11 cellular contexts compared by ENCODE assay signal in the genomic region with DNA sequence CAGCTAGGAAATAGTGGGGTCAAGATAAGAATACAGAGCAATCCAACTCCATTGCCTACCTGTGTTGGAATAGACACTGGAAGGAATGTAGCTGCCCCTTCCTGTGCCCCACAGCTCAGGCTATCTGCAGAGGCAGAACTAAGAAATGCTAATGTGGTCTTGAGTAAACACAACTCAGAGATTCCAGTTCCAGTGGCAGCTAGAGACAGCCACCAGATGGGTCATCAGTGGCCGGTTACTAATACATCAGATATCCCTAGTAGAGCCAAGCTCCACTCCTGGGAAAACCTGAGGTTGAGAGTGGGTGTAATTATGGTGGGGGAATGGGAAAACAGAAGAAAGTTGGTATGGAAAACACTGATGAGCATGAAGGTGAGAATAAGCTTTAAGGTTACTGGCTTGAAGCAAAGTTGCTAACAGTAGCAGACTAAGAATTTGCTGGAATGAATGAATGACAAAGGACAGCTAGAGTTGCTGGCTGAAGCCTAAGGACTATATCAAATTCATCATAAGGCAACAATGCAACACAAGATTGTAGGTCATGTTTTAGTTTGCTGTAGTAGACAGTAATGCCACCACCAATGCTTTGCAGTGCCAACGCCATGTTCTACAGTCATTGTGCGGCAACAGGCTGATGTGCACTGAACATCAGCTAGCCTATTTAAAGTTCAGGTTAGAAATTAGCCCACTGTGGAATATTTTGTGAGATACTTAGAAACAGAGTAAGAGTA. TPM values are rescaled to one million over a fixed set of nuclear protein-coding genes. Genes with fewer than 3 reads are reported as not detected.
DNase-seq lines count a peak whose midpoint lies in the region; ATAC-seq and TF ChIP-seq lines count a peak whose summit lies in the region.
"Had no signal": no experiment of that assay in that cellular context is flagged by ENCODE, and none has a peak within 500 bp of the region (broad histone marks: within the 10 kb centered on the region; RNA-seq: fewer than 3 reads in every experiment).

No MANE protein-coding gene starts in this region.

- no peak overlapping the region for H3K14ac ChIP-seq in trophoblast cell (ENCODE audit: low read length)

- H3K9me3 ChIP-seq in RWPE2 (ENCODE audit: severe bottlenecking), result no peaks in the 10 kb centered on the region
- no peaks in the 10 kb centered on the region for H3K9me3 ChIP-seq in trophoblast cell (ENCODE audit: insufficient read depth, low read depth, low read length)

- H2BK5ac ChIP-seq in trophoblast cell (ENCODE audit: low read depth, low read length, poor library complexity), result no peak overlapping the region

- no peaks in the 10 kb centered on the region for H3K79me1 ChIP-seq in trophoblast cell (ENCODE audit: low read length)

- H2BK12ac ChIP-seq in trophoblast cell (ENCODE audit: low read length), result no peak overlapping the region

- H3K4me1 ChIP-seq in RWPE2 (ENCODE audit: insufficient read depth, poor library complexity, severe bottlenecking), result peaks cover 41% of the 10 kb centered on the region
- H3K4me1 ChIP-seq in trophoblast cell (ENCODE audit: control insufficient read depth in 1 of 2, insufficient read depth in 2 of 2, low read length in 2 of 2), result peaks cover 3 to 8% of the 10 kb centered on the region in 2 experiments

- peak overlapping the region; percentile 99 for H3K27ac ChIP-seq in RWPE2 (ENCODE audit: poor library complexity, severe bottlenecking)
- H3K27ac ChIP-seq in trophoblast cell (ENCODE audit: low read depth, low read length), result no peak overlapping the region

- H2BK120ac ChIP-seq in trophoblast cell (ENCODE audit: insufficient read depth, low read length, poor library complexity), result no peak overlapping the region

- no peak overlapping the region for H3K9ac ChIP-seq in trophoblast cell (ENCODE audit: low read length)

- no peak overlapping the region for H3K4me2 ChIP-seq in trophoblast cell (ENCODE audit: low read length)

- peak; percentile 51 for DNase-seq in GM03348 (ENCODE audit: low spot score)
- no peak for DNase-seq in RWPE2 (ENCODE audit: low spot score)
- peak; percentile 81 to 82 for DNase-seq in foreskin fibroblast
- DNase-seq in renal cortical epithelial cell (ENCODE audit: low read depth), result peak; percentile 96
- DNase-seq in NCI-H146 treated with DMSO at 0.1 percent for 48 hours (lab: John Stamatoyannopoulos, UW; ENCODE audit: unreplicated experiment), result no peak
- no peak for DNase-seq in T-helper 9 cell
- DNase-seq in trophoblast cell, result no peak
- DNase-seq: activated naive CD4-positive, alpha-beta T cell treated with Interleukin-2 at 50 U/mL for 16 hours; NCI-H2171 treated with DMSO at 0.1 percent for 48 hours; stimulated activated CD4-positive, alpha-beta T cell treated with anti-CD3 and anti-CD28 coated beads, Interleukin-2, amount 100 ng/mL, for 24 hours had no signal

- H3K4ac ChIP-seq in trophoblast cell (ENCODE audit: low read depth, low read length), result no peak overlapping the region

- no peak overlapping the region for H2AFZ ChIP-seq in trophoblast cell (ENCODE audit: insufficient read depth, low read length, poor library complexity)

- no peak overlapping the region for H3K23ac ChIP-seq in trophoblast cell (ENCODE audit: low read length)

- TF ChIP-seq CTCF in RWPE2 (IDR thresholded peaks at IDR 0.05; ENCODE audit: poor library complexity, severe bottlenecking), result no peak
- TF ChIP-seq CTCF in foreskin fibroblast (IDR thresholded peaks at IDR 0.05; ENCODE audit: low read depth, low read length), result no peak

- no peaks in the 10 kb centered on the region for H3K27me3 ChIP-seq in RWPE2 (ENCODE audit: insufficient read depth, poor library complexity, severe bottlenecking)
- no peaks in the 10 kb centered on the region for H3K27me3 ChIP-seq in trophoblast cell (ENCODE audit: insufficient read depth, low read length)

- H2AK5ac ChIP-seq in trophoblast cell (ENCODE audit: low read length), result no peak overlapping the region

- H4K12ac ChIP-seq in trophoblast cell (ENCODE audit: low read depth, low read length), result no peak overlapping the region

- ATAC-seq in RWPE2 (ENCODE audit: low read depth), result peak; percentile 43
- ATAC-seq in HG03460 (IDR thresholded peaks at IDR 0.05; ENCODE audit: unreplicated experiment), result no peak

- no peak overlapping the region for H4K91ac ChIP-seq in trophoblast cell (ENCODE audit: low read depth, low read length)

- H3K4me3 ChIP-seq in RWPE2 (ENCODE audit: severe bottlenecking) (no peak overlapping the region), foreskin fibroblast (ENCODE audit: low read depth in 1 of 2, low read length in 2 of 2) (no peak overlapping the region), trophoblast cell (ENCODE audit: low read depth, low read length) (no peak overlapping the region)

- peaks cover 12% of the 10 kb centered on the region for H3K36me3 ChIP-seq in RWPE2 (ENCODE audit: low read depth)
- H3K36me3 ChIP-seq in trophoblast cell (ENCODE audit: control insufficient read depth in 1 of 2, insufficient read depth in 2 of 2, low read length in 2 of 2), result no peaks in the 10 kb centered on the region

- WGBS in trophoblast cell (ENCODE audit: extremely low coverage, insufficient coverage, insufficient read length), result no CpG with 5 or more reads among the region's 3 CpGs

- H3K18ac ChIP-seq in trophoblast cell (ENCODE audit: low read length), result no peak overlapping the region

- no peaks in the 10 kb centered on the region for H3K79me2 ChIP-seq in trophoblast cell (ENCODE audit: control insufficient read depth, insufficient read depth, low read length, poor library complexity)

- no peak overlapping the region for H4K8ac ChIP-seq in trophoblast cell (ENCODE audit: low read depth, low read length)

RNA-seq across cellular contexts. Expression of gene FAM83C, which starts 28.3 kb away (rescaled TPM):
- not detected in 2 replicates for total RNA-seq in renal cortical epithelial cell
- 0.01 TPM in 2 replicates for polyA plus RNA-seq in trophoblast cell (2013)

RNA-seq across cellular contexts. Expression of gene EIF6, which starts 36.0 kb away (rescaled TPM):
- 199 and 503 TPM in 2 replicates for total RNA-seq in renal cortical epithelial cell
- 91.0 and 92.3 TPM in 2 replicates for polyA plus RNA-seq in trophoblast cell (2013)

RNA-seq across cellular contexts. Expression of gene MMP24OS, which starts 42.6 kb away (rescaled TPM):
- 0.69 and 11.1 TPM in 2 replicates for total RNA-seq in renal cortical epithelial cell
- polyA plus RNA-seq in trophoblast cell (2013), result 76.2 and 79.4 TPM in 2 replicates

Comparison
In these comparisons a context has a peak if more than half of its experiments do, and no peak if none do; other contexts are left out.
1. DNase-seq: peak in GM03348 (single experiment), foreskin fibroblast (2 of 2) and renal cortical epithelial cell (single experiment); none in RWPE2 (single experiment), NCI-H146 treated with DMSO at 0.1 percent for 48 hours (single experiment), T-helper 9 cell (single experiment) and trophoblast cell (0 of 2).